Comparison of ENCODE assay signal across 8 cellular contexts in the genomic region with DNA sequence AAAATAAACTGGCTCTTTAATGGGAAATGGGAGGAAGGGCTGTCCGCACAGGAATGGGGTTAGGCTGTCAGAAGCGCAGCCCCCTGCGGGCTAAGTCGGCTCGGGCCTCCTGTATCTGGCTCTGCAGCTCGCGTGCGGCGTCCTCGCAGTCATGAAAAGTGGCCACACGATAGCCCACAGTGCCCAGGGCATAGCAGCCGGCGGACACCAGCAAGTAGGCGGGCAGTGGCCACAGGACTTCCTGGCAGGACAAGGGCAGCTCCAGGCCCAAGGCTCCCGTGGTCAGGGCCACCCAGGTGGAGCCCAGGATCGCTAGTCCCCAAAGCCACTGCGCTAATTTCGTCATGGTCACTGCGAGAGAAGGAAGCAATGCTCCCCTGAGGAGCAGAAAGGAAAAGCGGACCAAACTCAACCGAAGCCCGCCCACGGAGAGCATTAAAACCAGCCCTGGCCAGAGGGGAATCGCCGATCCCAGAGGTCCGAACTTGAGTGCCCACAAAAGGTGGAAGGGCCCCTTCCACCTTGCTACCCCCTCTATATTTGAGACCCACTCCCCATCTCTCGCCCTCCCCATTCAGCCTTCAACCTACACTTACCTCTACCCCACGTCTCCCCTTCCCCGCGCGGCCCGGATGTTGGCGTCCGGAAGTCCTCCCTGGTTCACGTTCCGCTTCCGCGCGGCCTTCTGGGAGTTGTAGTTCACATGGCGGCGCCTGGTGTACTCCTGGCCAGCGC. TPM values are rescaled to one million over a fixed set of nuclear protein-coding genes. Genes with fewer than 3 reads are reported as not detected.
DNase-seq lines count a peak whose midpoint lies in the region; ATAC-seq and TF ChIP-seq lines count a peak whose summit lies in the region.

A gene with protein sequence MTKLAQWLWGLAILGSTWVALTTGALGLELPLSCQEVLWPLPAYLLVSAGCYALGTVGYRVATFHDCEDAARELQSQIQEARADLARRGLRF (minus strand): TSS at position 637 of the 735 bp plus-strand sequence. CDS start 291 bp downstream, at position 346.

- intact Hi-C loops in right cardiac atrium (cut with DNase I): no loop called here
- intact Hi-C loops in vagina (cut with DNase I): loop anchor here (5.0 kb wide), 1 partner anchor 328 kb away; no protein-coding TSS in a partner anchor

- WGBS in right cardiac atrium: under 1% methylated on average over 42 of the region's 42 CpGs

- no peaks in the 10 kb centered on the region for H3K36me3 ChIP-seq in rectal smooth muscle tissue (ENCODE audit: control insufficient read depth, insufficient read depth, low read length)
- no peaks in the 10 kb centered on the region for H3K36me3 ChIP-seq in vagina

- H3K9me3 ChIP-seq in right cardiac atrium (ENCODE audit: control insufficient read depth, low read length): no peaks in the 10 kb centered on the region
- H3K9me3 ChIP-seq in vagina: no peaks in the 10 kb centered on the region

- peak within 1 kb of the TSS; percentile 94 for H3K9ac ChIP-seq in rectal smooth muscle tissue (ENCODE audit: low read length)

- ATAC-seq in HG02840 (IDR thresholded peaks at IDR 0.05; ENCODE audit: low FRiP score, unreplicated experiment): peak; percentile 49
- ATAC-seq in right cardiac atrium: peak; percentile 79 to 82

- H3K27ac ChIP-seq in right cardiac atrium (ENCODE audit: low read length) (peak within 1 kb of the TSS; percentile 69), rectal smooth muscle tissue (ENCODE audit: low read depth, low read length) (peak within 1 kb of the TSS; percentile 92), vagina (peak within 1 kb of the TSS; percentile 91)

- DNase-seq in GM12864 (ENCODE audit: low read depth) (peak; percentile 54), NCI-H1930 (lab: John Stamatoyannopoulos, UW) (peak; percentile 61 to 75), T-helper 22 cell (ENCODE audit: low read depth) (peak; percentile 78), anterior cingulate cortex (lab: John Stamatoyannopoulos, UW) (peak; percentile 36 to 92 (median 85)), right cardiac atrium (peak; percentile 92 to 96 (median 95)), vagina (ENCODE audit: extremely low spot score in 2 of 2) (peak in 1 of 2 donors; percentile 90)

- H3K4me3 ChIP-seq in GM12864 (ENCODE audit: low read depth, low read length) (peak within 1 kb of the TSS; percentile 83), right cardiac atrium (ENCODE audit: low read length) (peak within 1 kb of the TSS; percentile 86), rectal smooth muscle tissue (ENCODE audit: low read length) (peak within 1 kb of the TSS; percentile 91), vagina (peak within 1 kb of the TSS; percentile 94 to 98)

- H3K27me3 ChIP-seq in right cardiac atrium (ENCODE audit: control insufficient read depth, insufficient read depth) (no peaks in the 10 kb centered on the region), rectal smooth muscle tissue (ENCODE audit: control insufficient read depth, insufficient read depth, low read length) (no peaks in the 10 kb centered on the region), vagina (no peaks in the 10 kb centered on the region)

- peak in 1 of 2 donors; percentile 64 for TF ChIP-seq POLR2A in vagina (IDR thresholded peaks at IDR 0.05)

- H3K4me1 ChIP-seq in right cardiac atrium (ENCODE audit: control insufficient read depth, insufficient read depth, low read length) (peaks cover 4% of the 10 kb centered on the region), rectal smooth muscle tissue (ENCODE audit: control insufficient read depth, insufficient read depth, low read length) (peaks cover 4% of the 10 kb centered on the region), vagina (peaks cover 37% of the 10 kb centered on the region)

- TF ChIP-seq CTCF in GM12864 (IDR thresholded peaks at IDR 0.05; ENCODE audit: low read depth, low read length, missing control alignments): no peak
- TF ChIP-seq CTCF in vagina (IDR thresholded peaks at IDR 0.05): no peak

RNA-seq across cellular contexts. Expression of the gene that starts here (rescaled TPM):
- 10 to 100 TPM; 71.2 to 81.6 (median 74.6) TPM for total RNA-seq in right cardiac atrium
- polyA plus RNA-seq in right cardiac atrium: 186 TPM
- 114 TPM for total RNA-seq in vagina
